ENCODE assay signal across 26 cellular contexts in the genomic region with DNA sequence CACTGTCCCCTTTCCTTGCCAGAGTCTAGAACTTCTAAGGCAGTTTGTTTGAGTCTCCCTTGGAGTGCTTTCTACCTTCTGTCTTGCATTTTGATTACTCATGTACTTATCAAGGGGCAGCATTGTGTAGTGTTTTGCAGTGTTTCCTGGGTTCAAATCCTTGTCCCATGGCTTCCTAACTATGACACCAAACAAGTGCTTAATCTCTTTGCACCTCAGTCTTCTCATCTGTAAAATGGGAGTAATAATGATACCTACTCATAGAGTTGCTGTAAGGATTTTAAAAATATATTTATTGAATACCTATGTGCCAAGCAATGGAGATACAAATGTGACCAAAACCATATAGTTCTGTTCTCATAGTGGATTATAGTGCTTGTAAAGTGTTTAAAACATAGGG.
"Had no signal": no experiment of that assay in that cellular context is flagged by ENCODE, and none has a peak within 500 bp of the region (broad histone marks: within the 10 kb centered on the region; RNA-seq: fewer than 3 reads in every experiment).

No MANE protein-coding gene starts in this region.

- H3K27ac Mint-ChIP-seq: activated B cell treated with CpG ODN at 0.5 μM for 24 hours; activated CD4-positive, alpha-beta T cell treated with anti-CD3 and anti-CD28 coated beads, Interleukin-2, amount 10 ng/mL, durations not matched to agents 24 days and 14 days; activated CD8-positive, alpha-beta memory T cell treated with anti-CD3 and anti-CD28 coated beads, Interleukin-2, amount 10 ng/mL, durations not matched to agents 7 days and 5 days; activated naive CD4-positive, alpha-beta T cell treated with anti-CD3 and anti-CD28 coated beads, Interleukin-2, amount 50 U/mL, for 72 hours; activated naive CD8-positive, alpha-beta T cell treated with anti-CD3 and anti-CD28 coated beads, Interleukin-2, amount 50 U/mL, for 24 hours; activated T-cell treated with anti-CD3 and anti-CD28 coated beads, Interleukin-2, amount 50 U/mL, for 24 hours; activated T-helper 1 cell treated with anti-CD3 and anti-CD28 coated beads, Interleukin-12 subunit alpha, Interleukin-12 subunit beta, Interleukin-2, Interleukin-4 antibody, amounts not matched to agents 30 ng/mL and 10 ng/mL and 1 ng/mL, durations not matched to agents 14 hours and 24 hours and 36 hours; T-cell had no signal

- H3K27me3 Mint-ChIP-seq: activated naive CD8-positive, alpha-beta T cell treated with anti-CD3 and anti-CD28 coated beads, Interleukin-2, amount 50 U/mL, for 24 hours; brain had no signal

- H3K4me1 Mint-ChIP-seq: activated B cell treated with CpG ODN at 0.5 μM for 24 hours; activated CD4-positive, alpha-beta T cell treated with anti-CD3 and anti-CD28 coated beads, Interleukin-2, amount 10 ng/mL, durations not matched to agents 24 days and 14 days; activated CD8-positive, alpha-beta memory T cell treated with anti-CD3 and anti-CD28 coated beads, Interleukin-2, amount 10 ng/mL, durations not matched to agents 7 days and 5 days; activated naive CD8-positive, alpha-beta T cell treated with anti-CD3 and anti-CD28 coated beads, Interleukin-2, amount 50 U/mL, for 24 hours; T-cell had no signal

- H3K4me3 Mint-ChIP-seq: activated B cell treated with CpG ODN at 0.5 μM for 24 hours; activated CD4-positive, alpha-beta T cell treated with anti-CD3 and anti-CD28 coated beads, Interleukin-2, amount 10 ng/mL, durations not matched to agents 24 days and 14 days; activated CD8-positive, alpha-beta memory T cell treated with anti-CD3 and anti-CD28 coated beads, Interleukin-2, amount 10 ng/mL, durations not matched to agents 7 days and 5 days; activated naive CD8-positive, alpha-beta T cell treated with anti-CD3 and anti-CD28 coated beads, Interleukin-2, amount 50 U/mL, for 24 hours; activated T-cell treated with anti-CD3 and anti-CD28 coated beads, Interleukin-2, amount 50 U/mL, for 24 hours; activated T-helper 1 cell treated with anti-CD3 and anti-CD28 coated beads, Interleukin-12 subunit alpha, Interleukin-12 subunit beta, Interleukin-2, Interleukin-4 antibody, amounts not matched to agents 30 ng/mL and 10 ng/mL and 1 ng/mL, durations not matched to agents 14 hours and 24 hours and 36 hours; brain; T-cell had no signal

- H3K9me3 Mint-ChIP-seq: activated B cell treated with CpG ODN at 0.5 μM for 24 hours; activated CD4-positive, alpha-beta T cell treated with anti-CD3 and anti-CD28 coated beads, Interleukin-2, amount 10 ng/mL, durations not matched to agents 24 days and 14 days; activated naive CD4-positive, alpha-beta T cell treated with anti-CD3 and anti-CD28 coated beads, Interleukin-2, amount 50 U/mL, for 72 hours; activated naive CD8-positive, alpha-beta T cell treated with anti-CD3 and anti-CD28 coated beads, Interleukin-2, amount 50 U/mL, for 24 hours; activated T-cell treated with anti-CD3 and anti-CD28 coated beads, Interleukin-2, amount 50 U/mL, for 24 hours; activated T-helper 1 cell treated with anti-CD3 and anti-CD28 coated beads, Interleukin-12 subunit alpha, Interleukin-12 subunit beta, Interleukin-2, Interleukin-4 antibody, amounts not matched to agents 30 ng/mL and 10 ng/mL and 1 ng/mL, durations not matched to agents 14 hours and 24 hours and 36 hours; T-cell had no signal

- H3K36me3 Mint-ChIP-seq: activated CD8-positive, alpha-beta memory T cell treated with anti-CD3 and anti-CD28 coated beads, Interleukin-2, amount 10 ng/mL, durations not matched to agents 7 days and 5 days; activated naive CD4-positive, alpha-beta T cell treated with anti-CD3 and anti-CD28 coated beads, Interleukin-2, amount 50 U/mL, for 72 hours; brain; T-cell had no signal

- ATAC-seq: activated CD8-positive, alpha-beta memory T cell treated with anti-CD3 and anti-CD28 coated beads, Interleukin-2, amount 10 ng/mL, durations not matched to agents 7 days and 5 days; activated naive CD4-positive, alpha-beta T cell treated with anti-CD3 and anti-CD28 coated beads, Interleukin-2, amount 50 U/mL, for 72 hours; activated naive CD8-positive, alpha-beta T cell treated with anti-CD3 and anti-CD28 coated beads, Interleukin-2, amount 50 U/mL, for 24 hours; PC-3; T-cell had no signal

- DNase-seq: activated B cell treated with CpG ODN at 0.5 μM for 24 hours; activated CD4-positive, alpha-beta T cell treated with anti-CD3 and anti-CD28 coated beads for 1 hour; activated CD4-positive, alpha-beta T cell treated with anti-CD3 and anti-CD28 coated beads, Interleukin-2, amount 10 ng/mL, durations not matched to agents 24 days and 14 days; activated CD4-positive, alpha-beta T cell treated with anti-CD3 and anti-CD28 coated beads, Interleukin-2, amount 50 U/mL, for 48 hours; activated CD8-positive, alpha-beta memory T cell treated with anti-CD3 and anti-CD28 coated beads, Interleukin-2, amount 10 ng/mL, durations not matched to agents 7 days and 5 days; activated effector memory CD4-positive, alpha-beta T cell treated with Interleukin-2 at 50 U/mL for 16 hours; activated naive CD4-positive, alpha-beta T cell; activated naive CD8-positive, alpha-beta T cell treated with anti-CD3 and anti-CD28 coated beads, Interleukin-2, amount 50 U/mL, for 24 hours; activated T-cell treated with anti-CD3 and anti-CD28 coated beads, Interleukin-2, amount 50 U/mL, for 24 hours; amniotic stem cell; Karpas-422; MM.1S; NCI-H1105; NCI-H1436; NCI-H1694 treated with DMSO at 0.1 percent for 48 hours; NCI-H2029 treated with DMSO at 0.1 percent for 48 hours; NCI-H345; NCI-H510A; PC-3; SHP77 treated with DMSO at 0.1 percent for 48 hours; T-cell; T-helper 2 cell; T1000 had no signal
